Comparison of ENCODE assay signal across 40 cellular contexts in genomic region chr2:182730486-182730885, GRCh38.
"Had no signal": no experiment of that assay in that cellular context is flagged by ENCODE, and none has a peak within 500 bp of the region (broad histone marks: within the 10 kb centered on the region; RNA-seq: fewer than 3 reads in every experiment).

No MANE protein-coding gene starts in this region.

- FAIRE-seq: bronchial epithelial cell, TTC549 had no signal

- H3K27ac ChIP-seq: ascending aorta, cardiac muscle cell, VCaP had no signal

- H3K4me3 Mint-ChIP-seq: activated CD4-positive, alpha-beta memory T cell treated with anti-CD3 and anti-CD28 coated beads, Interleukin-2, amount 10 ng/mL, durations not matched to agents 7 days and 5 days; activated CD4-positive, alpha-beta T cell treated with anti-CD3 and anti-CD28 coated beads for 36 hours; activated CD4-positive, alpha-beta T cell treated with anti-CD3 and anti-CD28 coated beads, Interleukin-2, amount 10 ng/mL, durations not matched to agents 7 days and 5 days; activated CD8-positive, alpha-beta memory T cell treated with anti-CD3 and anti-CD28 coated beads, Interleukin-2, amount 10 ng/mL, durations not matched to agents 7 days and 5 days; activated CD8-positive, alpha-beta T cell treated with anti-CD3 and anti-CD28 coated beads, Interleukin-2, amount 10 ng/mL, durations not matched to agents 7 days and 5 days; activated naive CD4-positive, alpha-beta T cell treated with anti-CD3 and anti-CD28 coated beads, Interleukin-2, amount 10 ng/mL, durations not matched to agents 7 days and 5 days; activated naive CD4-positive, alpha-beta T cell treated with anti-CD3 and anti-CD28 coated beads, Interleukin-2, amount 50 U/mL, for 24 hours; activated naive CD8-positive, alpha-beta T cell; activated naive CD8-positive, alpha-beta T cell treated with anti-CD3 and anti-CD28 coated beads, Interleukin-2, amount 10 ng/mL, durations not matched to agents 7 days and 5 days; activated naive CD8-positive, alpha-beta T cell treated with anti-CD3 and anti-CD28 coated beads, Interleukin-2, amount 50 U/mL, for 24 hours; activated T-cell treated with anti-CD3 and anti-CD28 coated beads, Interleukin-2, amount 50 U/mL, for 24 hours; activated T-cell treated with anti-CD3 and anti-CD28 coated beads, Interleukin-2, amount 50 U/mL, for 72 hours; activated T-helper 1 cell treated with anti-CD3 and anti-CD28 coated beads, Interleukin-12 subunit alpha, Interleukin-12 subunit beta, Interleukin-2, Interleukin-4 antibody, amounts not matched to agents 30 ng/mL and 10 ng/mL and 1 ng/mL, durations not matched to agents 14 hours and 24 hours and 36 hours; activated T-helper 17 cell treated with anti-CD3 and anti-CD28 coated beads, Interleukin-2, amount 50 U/mL, for 72 hours; brain; central memory CD8-positive, alpha-beta T cell; T-helper 1 cell treated with Interleukin-12 subunit alpha and Interleukin-12 subunit beta and Interleukin-4 antibody, amounts not matched to agents 30 μg/mL and 1 μg/mL, for 36 hours; T-helper 2 cell treated with Interferon-gamma antibody and Interleukin-4, amounts not matched to agents 5 μg/mL and 100 μg/mL, for 36 hours had no signal

- H3K27me3 Mint-ChIP-seq: activated CD4-positive, alpha-beta memory T cell treated with anti-CD3 and anti-CD28 coated beads, Interleukin-2, amount 10 ng/mL, durations not matched to agents 7 days and 5 days; activated CD4-positive, alpha-beta T cell treated with anti-CD3 and anti-CD28 coated beads for 36 hours; activated CD4-positive, alpha-beta T cell treated with anti-CD3 and anti-CD28 coated beads, Interleukin-2, amount 10 ng/mL, durations not matched to agents 7 days and 5 days; activated CD8-positive, alpha-beta memory T cell treated with anti-CD3 and anti-CD28 coated beads, Interleukin-2, amount 10 ng/mL, durations not matched to agents 7 days and 5 days; activated naive CD4-positive, alpha-beta T cell treated with anti-CD3 and anti-CD28 coated beads, Interleukin-2, amount 10 ng/mL, durations not matched to agents 7 days and 5 days; activated naive CD4-positive, alpha-beta T cell treated with anti-CD3 and anti-CD28 coated beads, Interleukin-2, amount 50 U/mL, for 24 hours; activated naive CD8-positive, alpha-beta T cell; activated naive CD8-positive, alpha-beta T cell treated with anti-CD3 and anti-CD28 coated beads, Interleukin-2, amount 10 ng/mL, durations not matched to agents 7 days and 5 days; activated naive CD8-positive, alpha-beta T cell treated with anti-CD3 and anti-CD28 coated beads, Interleukin-2, amount 50 U/mL, for 24 hours; activated T-cell treated with anti-CD3 and anti-CD28 coated beads, Interleukin-2, amount 50 U/mL, for 24 hours; activated T-helper 17 cell treated with anti-CD3 and anti-CD28 coated beads, Interleukin-2, amount 50 U/mL, for 72 hours; brain; central memory CD8-positive, alpha-beta T cell had no signal

- H3K27ac Mint-ChIP-seq: activated CD4-positive, alpha-beta memory T cell treated with anti-CD3 and anti-CD28 coated beads, Interleukin-2, amount 10 ng/mL, durations not matched to agents 7 days and 5 days; activated CD4-positive, alpha-beta T cell treated with anti-CD3 and anti-CD28 coated beads for 36 hours; activated CD4-positive, alpha-beta T cell treated with anti-CD3 and anti-CD28 coated beads, Interleukin-2, amount 10 ng/mL, durations not matched to agents 7 days and 5 days; activated CD8-positive, alpha-beta memory T cell treated with anti-CD3 and anti-CD28 coated beads, Interleukin-2, amount 10 ng/mL, durations not matched to agents 7 days and 5 days; activated CD8-positive, alpha-beta T cell treated with anti-CD3 and anti-CD28 coated beads, Interleukin-2, amount 10 ng/mL, durations not matched to agents 7 days and 5 days; activated naive CD4-positive, alpha-beta T cell treated with anti-CD3 and anti-CD28 coated beads, Interleukin-2, amount 10 ng/mL, durations not matched to agents 7 days and 5 days; activated naive CD4-positive, alpha-beta T cell treated with anti-CD3 and anti-CD28 coated beads, Interleukin-2, amount 50 U/mL, for 24 hours; activated naive CD8-positive, alpha-beta T cell; activated naive CD8-positive, alpha-beta T cell treated with anti-CD3 and anti-CD28 coated beads, Interleukin-2, amount 10 ng/mL, durations not matched to agents 7 days and 5 days; activated naive CD8-positive, alpha-beta T cell treated with anti-CD3 and anti-CD28 coated beads, Interleukin-2, amount 50 U/mL, for 24 hours; activated T-cell treated with anti-CD3 and anti-CD28 coated beads, Interleukin-2, amount 50 U/mL, for 24 hours; activated T-cell treated with anti-CD3 and anti-CD28 coated beads, Interleukin-2, amount 50 U/mL, for 72 hours; activated T-helper 1 cell treated with anti-CD3 and anti-CD28 coated beads, Interleukin-12 subunit alpha, Interleukin-12 subunit beta, Interleukin-2, Interleukin-4 antibody, amounts not matched to agents 30 ng/mL and 10 ng/mL and 1 ng/mL, durations not matched to agents 14 hours and 24 hours and 36 hours; activated T-helper 17 cell treated with anti-CD3 and anti-CD28 coated beads, Interleukin-2, amount 50 U/mL, for 72 hours; brain; T-helper 1 cell treated with Interleukin-12 subunit alpha and Interleukin-12 subunit beta and Interleukin-4 antibody, amounts not matched to agents 30 μg/mL and 1 μg/mL, for 36 hours; T-helper 2 cell treated with Interferon-gamma antibody and Interleukin-4, amounts not matched to agents 5 μg/mL and 100 μg/mL, for 36 hours had no signal

- H3K27me3 ChIP-seq: ascending aorta, cardiac muscle cell had no signal

- H3K4me1 Mint-ChIP-seq: activated CD4-positive, alpha-beta T cell treated with anti-CD3 and anti-CD28 coated beads for 36 hours; activated naive CD4-positive, alpha-beta T cell treated with anti-CD3 and anti-CD28 coated beads, Interleukin-2, amount 10 ng/mL, durations not matched to agents 7 days and 5 days; activated naive CD4-positive, alpha-beta T cell treated with anti-CD3 and anti-CD28 coated beads, Interleukin-2, amount 50 U/mL, for 24 hours; activated naive CD8-positive, alpha-beta T cell treated with anti-CD3 and anti-CD28 coated beads, Interleukin-2, amount 10 ng/mL, durations not matched to agents 7 days and 5 days; activated naive CD8-positive, alpha-beta T cell treated with anti-CD3 and anti-CD28 coated beads, Interleukin-2, amount 50 U/mL, for 24 hours; activated T-helper 17 cell treated with anti-CD3 and anti-CD28 coated beads, Interleukin-2, amount 50 U/mL, for 72 hours had no signal

- H3K9me3 Mint-ChIP-seq: activated CD4-positive, alpha-beta memory T cell treated with anti-CD3 and anti-CD28 coated beads, Interleukin-2, amount 10 ng/mL, durations not matched to agents 7 days and 5 days; activated CD4-positive, alpha-beta T cell treated with anti-CD3 and anti-CD28 coated beads, Interleukin-2, amount 10 ng/mL, durations not matched to agents 7 days and 5 days; activated naive CD4-positive, alpha-beta T cell treated with anti-CD3 and anti-CD28 coated beads, Interleukin-2, amount 10 ng/mL, durations not matched to agents 7 days and 5 days; activated naive CD4-positive, alpha-beta T cell treated with anti-CD3 and anti-CD28 coated beads, Interleukin-2, amount 50 U/mL, for 24 hours; activated naive CD8-positive, alpha-beta T cell treated with anti-CD3 and anti-CD28 coated beads, Interleukin-2, amount 10 ng/mL, durations not matched to agents 7 days and 5 days; activated naive CD8-positive, alpha-beta T cell treated with anti-CD3 and anti-CD28 coated beads, Interleukin-2, amount 50 U/mL, for 24 hours; activated T-cell treated with anti-CD3 and anti-CD28 coated beads, Interleukin-2, amount 50 U/mL, for 24 hours; activated T-cell treated with anti-CD3 and anti-CD28 coated beads, Interleukin-2, amount 50 U/mL, for 72 hours; activated T-helper 1 cell treated with anti-CD3 and anti-CD28 coated beads, Interleukin-12 subunit alpha, Interleukin-12 subunit beta, Interleukin-2, Interleukin-4 antibody, amounts not matched to agents 30 ng/mL and 10 ng/mL and 1 ng/mL, durations not matched to agents 14 hours and 24 hours and 36 hours; activated T-helper 17 cell treated with anti-CD3 and anti-CD28 coated beads, Interleukin-2, amount 50 U/mL, for 72 hours; brain; central memory CD8-positive, alpha-beta T cell; T-helper 1 cell treated with Interleukin-12 subunit alpha and Interleukin-12 subunit beta and Interleukin-4 antibody, amounts not matched to agents 30 μg/mL and 1 μg/mL, for 36 hours; T-helper 2 cell treated with Interferon-gamma antibody and Interleukin-4, amounts not matched to agents 5 μg/mL and 100 μg/mL, for 36 hours had no signal

- ATAC-seq: activated CD4-positive, alpha-beta T cell treated with anti-CD3 and anti-CD28 coated beads for 36 hours; activated CD4-positive, CD25-positive, alpha-beta regulatory T cell treated with anti-CD3 and anti-CD28 coated beads, Interleukin-2, amount 50 U/mL, for 24 hours; activated CD8-positive, alpha-beta memory T cell treated with anti-CD3 and anti-CD28 coated beads, Interleukin-2, amount 10 ng/mL, durations not matched to agents 7 days and 5 days; activated CD8-positive, alpha-beta T cell treated with anti-CD3 and anti-CD28 coated beads, Interleukin-2, amount 10 ng/mL, durations not matched to agents 7 days and 5 days; activated naive CD8-positive, alpha-beta T cell treated with anti-CD3 and anti-CD28 coated beads, Interleukin-2, amount 50 U/mL, for 24 hours; activated T-cell treated with anti-CD3 and anti-CD28 coated beads, Interleukin-2, amount 50 U/mL, for 72 hours; activated T-helper 17 cell treated with anti-CD3 and anti-CD28 coated beads, Interleukin-2, amount 50 U/mL, for 72 hours had no signal

- H3K4me3 ChIP-seq: ascending aorta, cardiac muscle cell had no signal

- DNase-seq: activated CD4-positive, alpha-beta memory T cell treated with anti-CD3 and anti-CD28 coated beads, Interleukin-2, amount 10 ng/mL, durations not matched to agents 7 days and 5 days; activated CD4-positive, alpha-beta T cell treated with anti-CD3 and anti-CD28 coated beads for 1 hour; activated CD4-positive, alpha-beta T cell treated with anti-CD3 and anti-CD28 coated beads for 36 hours; activated CD4-positive, alpha-beta T cell treated with anti-CD3 and anti-CD28 coated beads for 48 hours; activated CD4-positive, alpha-beta T cell treated with anti-CD3 and anti-CD28 coated beads, Interleukin-2, amount 10 ng/mL, durations not matched to agents 7 days and 5 days; activated CD4-positive, alpha-beta T cell treated with anti-CD3 and anti-CD28 coated beads, Interleukin-2, amount 50 U/mL, for 48 hours; activated CD4-positive, CD25-positive, alpha-beta regulatory T cell; activated CD8-positive, alpha-beta memory T cell treated with anti-CD3 and anti-CD28 coated beads for 24 hours; activated CD8-positive, alpha-beta memory T cell treated with anti-CD3 and anti-CD28 coated beads, Interleukin-2, amount 10 ng/mL, durations not matched to agents 7 days and 5 days; activated CD8-positive, alpha-beta memory T cell treated with anti-CD3 and anti-CD28 coated beads, Interleukin-2, amount 50 U/mL, for 48 hours; activated CD8-positive, alpha-beta T cell treated with anti-CD3 and anti-CD28 coated beads, Interleukin-2, amount 10 ng/mL, durations not matched to agents 7 days and 5 days; activated effector memory CD4-positive, alpha-beta T cell treated with anti-CD3 and anti-CD28 coated beads, Interleukin-2, amount 50 U/mL, for 16 hours; activated gamma-delta T cell treated with Interleukin-2 at 50 U/mL for 16 hours; activated naive CD4-positive, alpha-beta T cell; activated naive CD4-positive, alpha-beta T cell treated with anti-CD3 and anti-CD28 coated beads, Interleukin-2, amount 10 ng/mL, durations not matched to agents 7 days and 5 days; activated naive CD8-positive, alpha-beta T cell treated with anti-CD3 and anti-CD28 coated beads, Interleukin-2, amount 10 ng/mL, durations not matched to agents 7 days and 5 days; activated naive CD8-positive, alpha-beta T cell treated with anti-CD3 and anti-CD28 coated beads, Interleukin-2, amount 50 U/mL, for 24 hours; activated T-cell treated with anti-CD3 and anti-CD28 coated beads, Interleukin-2, amount 50 U/mL, for 24 hours; activated T-cell treated with anti-CD3 and anti-CD28 coated beads, Interleukin-2, amount 50 U/mL, for 72 hours; amygdala; anterior cingulate cortex; caudate nucleus; cerebellar nuclear complex; T-helper 1 cell; T-helper 2 cell; T-helper 9 cell had no signal

- H3K4me1 ChIP-seq: ascending aorta had no signal

- H3K9me3 ChIP-seq: ascending aorta had no signal
